Comparison of ENCODE assay signal across 14 cellular contexts in genomic region chr2:232030229-232030628, GRCh38.
A peak's percentile ranks its signal among the peaks of the same experiment; 100 is the strongest.
DNase-seq lines count a peak whose midpoint lies in the region; ATAC-seq, FAIRE-seq and TF ChIP-seq lines count a peak whose summit lies in the region.
"Had no signal": no experiment of that assay in that cellular context is flagged by ENCODE, and none has a peak within 500 bp of the region (broad histone marks: within the 10 kb centered on the region; RNA-seq: fewer than 3 reads in every experiment).

No MANE protein-coding gene starts in this region.

- H3K4me1 ChIP-seq in astrocyte (ENCODE audit: insufficient read depth, low read length) (no peaks in the 10 kb centered on the region), kidney (ENCODE audit: control insufficient read depth in 1 of 2, insufficient read depth in 1 of 2, low read depth in 1 of 2, low read length in 2 of 2) (no peaks in the 10 kb centered on the region)

- H3K9ac ChIP-seq in astrocyte (ENCODE audit: low read length) (no peak overlapping the region), kidney (ENCODE audit: low read length in 2 of 2) (no peak overlapping the region)

- no peak overlapping the region for H3K4me3 ChIP-seq in BJ (ENCODE audit: low read depth, low read length)
- H3K4me3 ChIP-seq in HL-60 (replicated peaks; ENCODE audit: insufficient read depth, low read length), result no peak overlapping the region
- H3K4me3 ChIP-seq in astrocyte (ENCODE audit: insufficient read depth, low read depth, low read length), result no peak overlapping the region
- H3K4me3 ChIP-seq in kidney (ENCODE audit: low read length in 2 of 2), result no peak overlapping the region
- H3K4me3 ChIP-seq: GM12878 had no signal

- peaks cover 6% of the 10 kb centered on the region for H3K4me1 Mint-ChIP-seq in astrocyte (ENCODE audit: low read depth, unreplicated experiment)
- peaks cover 31% of the 10 kb centered on the region for H3K4me1 Mint-ChIP-seq in activated T-cell treated with anti-CD3 and anti-CD28 coated beads, Interleukin-2, amount 50 U/mL, for 72 hours (ENCODE audit: low read depth)
- H3K4me1 Mint-ChIP-seq in activated CD8-positive, alpha-beta T cell treated with anti-CD3 and anti-CD28 coated beads for 36 hours (ENCODE audit: low read depth), result peaks cover 27% of the 10 kb centered on the region

- H2AFZ ChIP-seq in astrocyte (ENCODE audit: low read depth, low read length), result no peak overlapping the region

- intact Hi-C loops in kidney (cut with DNase I), result no loop called here
- intact Hi-C loops in activated CD8-positive, alpha-beta T cell treated with anti-CD3 and anti-CD28 coated beads for 36 hours (cut with micrococcal nuclease), result no loop called here

- H3K36me3 ChIP-seq in BJ (ENCODE audit: control insufficient read depth, insufficient read depth, low read length) (peaks cover 2% of the 10 kb centered on the region; the same call in 1 of the 2 replicates), astrocyte (ENCODE audit: insufficient read depth, low read length) (no peaks in the 10 kb centered on the region), kidney (ENCODE audit: control insufficient read depth in 1 of 2, insufficient read depth in 2 of 2, low read length in 2 of 2) (peaks cover 0 to 11% of the 10 kb centered on the region in 2 donors)

- H3K27me3 Mint-ChIP-seq in astrocyte (ENCODE audit: low read depth, unreplicated experiment), result no peaks in the 10 kb centered on the region
- H3K27me3 Mint-ChIP-seq in activated T-cell treated with anti-CD3 and anti-CD28 coated beads, Interleukin-2, amount 50 U/mL, for 72 hours (ENCODE audit: low read depth), result peaks cover 16% of the 10 kb centered on the region
- no peaks in the 10 kb centered on the region for H3K27me3 Mint-ChIP-seq in activated CD8-positive, alpha-beta T cell treated with anti-CD3 and anti-CD28 coated beads for 36 hours
- H3K27me3 Mint-ChIP-seq: natural killer cell treated with Interleukin-12 subunit alpha and Interleukin-12 subunit beta and Interleukin-15 and Interleukin-18, amount 100 ng/mL, for 72 hours had no signal

- H3K79me2 ChIP-seq in astrocyte (ENCODE audit: insufficient read depth, low read length), result no peaks in the 10 kb centered on the region

- H3K9me3 Mint-ChIP-seq in astrocyte (ENCODE audit: unreplicated experiment), result peaks cover 21% of the 10 kb centered on the region
- H3K9me3 Mint-ChIP-seq in activated T-cell treated with anti-CD3 and anti-CD28 coated beads, Interleukin-2, amount 50 U/mL, for 72 hours, result peaks cover 11 to 13% of the 10 kb centered on the region in 2 donors
- peaks cover 19% of the 10 kb centered on the region for H3K9me3 Mint-ChIP-seq in activated CD8-positive, alpha-beta T cell treated with anti-CD3 and anti-CD28 coated beads for 36 hours

- H3K4me3 Mint-ChIP-seq in astrocyte (ENCODE audit: unreplicated experiment), result no peak overlapping the region
- H3K4me3 Mint-ChIP-seq in activated T-cell treated with anti-CD3 and anti-CD28 coated beads, Interleukin-2, amount 50 U/mL, for 72 hours, result no peak overlapping the region
- H3K4me3 Mint-ChIP-seq in activated CD8-positive, alpha-beta T cell treated with anti-CD3 and anti-CD28 coated beads for 36 hours, result no peak overlapping the region
- H3K4me3 Mint-ChIP-seq: CD8-positive, alpha-beta T cell; natural killer cell treated with Interleukin-12 subunit alpha and Interleukin-12 subunit beta and Interleukin-15 and Interleukin-18, amount 100 ng/mL, for 72 hours; T-helper 1 cell treated with Interleukin-12 subunit alpha and Interleukin-12 subunit beta and Interleukin-4 antibody, amounts not matched to agents 30 μg/mL and 1 μg/mL, for 36 hours had no signal

- DNase-seq in BJ (ENCODE audit: low read depth) (no peak), HL-60 (ENCODE audit: low read depth in 1 of 2, low spot score in 1 of 2) (no peak), astrocyte (ENCODE audit: low read depth) (no peak), kidney (no peak), NCI-H1048 (lab: John Stamatoyannopoulos, UW) (no peak)
- DNase-seq in activated T-cell treated with anti-CD3 and anti-CD28 coated beads, Interleukin-2, amount 50 U/mL, for 72 hours, result no peak
- DNase-seq in activated CD8-positive, alpha-beta T cell treated with anti-CD3 and anti-CD28 coated beads for 36 hours, result no peak
- DNase-seq: CD8-positive, alpha-beta T cell; NCI-H1105; NK-92 treated with Interleukin-12 subunit alpha and Interleukin-12 subunit beta, amount 100 ng/mL, for 24 hours had no signal

- POLR2A ChIA-PET in BJ (lab: Charles Lee), result no interaction called here
- POLR2A ChIA-PET in activated CD8-positive, alpha-beta T cell treated with anti-CD3 and anti-CD28 coated beads for 36 hours (lab: Charles Lee), result no interaction called here

- no peaks in the 10 kb centered on the region for H4K20me1 ChIP-seq in astrocyte (ENCODE audit: insufficient read depth, low read length)

- H3K9me3 ChIP-seq in astrocyte (ENCODE audit: insufficient read depth, low read depth, low read length) (no peaks in the 10 kb centered on the region), kidney (ENCODE audit: control insufficient read depth in 1 of 2, low read length in 2 of 2) (no peaks in the 10 kb centered on the region)

- TF ChIP-seq CTCF in BJ (IDR thresholded peaks at IDR 0.05; ENCODE audit: insufficient read depth, low read depth, low read length) (peak; percentile 20), HL-60 (IDR thresholded peaks at IDR 0.05; ENCODE audit: insufficient read depth, low read length) (peak; percentile 1), astrocyte (IDR thresholded peaks at IDR 0.05; ENCODE audit: insufficient read depth, low read depth, low read length) (peak; percentile 24), kidney (IDR thresholded peaks at IDR 0.05; ENCODE audit: borderline replicate concordance, extremely low read depth, insufficient read depth) (peak; percentile 17)
- no peak for TF ChIP-seq CTCF in activated CD8-positive, alpha-beta T cell treated with anti-CD3 and anti-CD28 coated beads for 36 hours (IDR thresholded peaks at IDR 0.05)

- H3K27ac ChIP-seq in HL-60 (replicated peaks) (no peak overlapping the region), astrocyte (ENCODE audit: low read depth, low read length) (no peak overlapping the region), kidney (ENCODE audit: low read depth in 2 of 2, low read length in 2 of 2) (no peak overlapping the region)

- CTCF ChIA-PET in BJ (lab: Yijun Ruan, JAX), result no interaction called here
- CTCF ChIA-PET in activated CD8-positive, alpha-beta T cell treated with anti-CD3 and anti-CD28 coated beads for 36 hours (lab: Charles Lee), result no interaction called here

- H3K4me2 ChIP-seq in astrocyte (ENCODE audit: low read length), result no peak overlapping the region

- H3K27me3 ChIP-seq in BJ (ENCODE audit: control insufficient read depth, insufficient read depth, low read length) (no peaks in the 10 kb centered on the region), HL-60 (ENCODE audit: insufficient read depth, poor library complexity, severe bottlenecking) (no peaks in the 10 kb centered on the region), astrocyte (ENCODE audit: insufficient read depth, low read length) (no peaks in the 10 kb centered on the region)

- no peak overlapping the region for H3K27ac Mint-ChIP-seq in astrocyte (ENCODE audit: unreplicated experiment)
- H3K27ac Mint-ChIP-seq in activated T-cell treated with anti-CD3 and anti-CD28 coated beads, Interleukin-2, amount 50 U/mL, for 72 hours, result no peak overlapping the region
- H3K27ac Mint-ChIP-seq in activated CD8-positive, alpha-beta T cell treated with anti-CD3 and anti-CD28 coated beads for 36 hours, result no peak overlapping the region
- H3K27ac Mint-ChIP-seq: CD8-positive, alpha-beta T cell; T-helper 1 cell treated with Interleukin-12 subunit alpha and Interleukin-12 subunit beta and Interleukin-4 antibody, amounts not matched to agents 30 μg/mL and 1 μg/mL, for 36 hours had no signal

- FAIRE-seq in astrocyte (lab: Jason Lieb, UNC), result no peak
- FAIRE-seq in kidney (lab: Jason Lieb, UNC), result no peak
- FAIRE-seq: GM12878 had no signal

- peaks cover 22% of the 10 kb centered on the region for H3K36me3 Mint-ChIP-seq in astrocyte (ENCODE audit: low read depth, unreplicated experiment)
- H3K36me3 Mint-ChIP-seq in activated T-cell treated with anti-CD3 and anti-CD28 coated beads, Interleukin-2, amount 50 U/mL, for 72 hours (ENCODE audit: insufficient read depth in 2 of 2), result peaks cover 20 to 59% of the 10 kb centered on the region in 2 donors
- peaks cover 74% of the 10 kb centered on the region for H3K36me3 Mint-ChIP-seq in activated CD8-positive, alpha-beta T cell treated with anti-CD3 and anti-CD28 coated beads for 36 hours (ENCODE audit: low read depth)

- ATAC-seq in activated T-cell treated with anti-CD3 and anti-CD28 coated beads, Interleukin-2, amount 50 U/mL, for 72 hours (replicated peaks in 1 of 2), result no peak
- no peak for ATAC-seq in activated CD8-positive, alpha-beta T cell treated with anti-CD3 and anti-CD28 coated beads for 36 hours
- ATAC-seq in GM21717 (IDR thresholded peaks at IDR 0.05; ENCODE audit: unreplicated experiment), result no peak
- ATAC-seq: CD8-positive, alpha-beta T cell; GM12878; natural killer cell treated with Interleukin-12 subunit alpha and Interleukin-12 subunit beta and Interleukin-15 and Interleukin-18, amount 100 ng/mL, for 72 hours had no signal
